1 cellular context compared by ENCODE assay signal in the genomic region with DNA sequence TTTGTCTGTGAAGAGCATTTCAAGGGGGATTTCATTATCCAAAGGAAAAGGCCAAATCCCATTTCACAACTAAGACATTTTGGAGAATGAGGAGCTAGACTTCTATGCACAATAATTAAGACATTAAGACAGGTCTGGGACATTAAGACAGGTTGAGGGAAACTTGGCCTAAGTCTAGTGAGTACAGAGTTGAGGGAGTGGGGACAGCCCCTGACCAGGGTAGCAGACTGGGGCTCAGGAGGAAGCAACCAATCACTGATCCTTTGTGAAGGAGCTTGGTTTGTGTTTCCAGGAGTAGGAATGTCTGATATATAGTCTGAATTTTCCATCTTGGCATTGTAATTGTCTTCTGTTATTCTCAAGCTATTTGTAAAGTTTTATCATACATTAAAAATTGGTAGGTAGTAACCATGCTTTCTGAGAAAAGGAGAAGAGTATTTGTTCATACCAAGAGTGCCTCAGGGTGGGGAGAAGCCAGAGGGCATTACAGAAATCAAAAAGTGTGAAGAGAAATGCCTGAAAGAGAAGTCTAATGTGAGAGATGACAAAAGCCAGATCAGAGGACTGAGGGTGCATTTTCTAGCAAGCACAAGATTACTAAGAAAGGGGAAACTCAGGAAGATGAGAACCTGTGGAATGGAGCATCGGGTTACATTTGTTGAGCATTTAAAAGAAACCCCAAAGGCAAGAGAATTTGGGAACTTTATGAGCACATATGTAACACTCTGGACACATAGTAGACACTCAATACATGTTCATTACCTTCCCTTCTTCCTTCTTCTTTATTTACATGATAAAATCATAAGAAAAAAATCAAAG.
TF ChIP-seq lines count a peak whose summit lies in the region.

No MANE protein-coding gene starts in this region.

TF ChIP-seq in GM23338, 12 proteins besides CTCF, POLR2A, EP300 and RAD21:
- TF ChIP-seq JUNB (IDR thresholded peaks at IDR 0.05; ENCODE audit: unreplicated experiment) (no peak), CREB1 (CRISPR knock-in tag; IDR thresholded peaks at IDR 0.05; ENCODE audit: low read depth) (no peak), STAT1 (IDR thresholded peaks at IDR 0.05; ENCODE audit: unreplicated experiment) (no peak), ZNF331 (CRISPR knock-in tag; IDR thresholded peaks at IDR 0.05; ENCODE audit: low read depth) (no peak), NANOG (IDR thresholded peaks at IDR 0.05; ENCODE audit: borderline replicate concordance) (no peak), EZH2 (IDR thresholded peaks at IDR 0.05; ENCODE audit: low read depth, unreplicated experiment) (no peak)
- TF ChIP-seq, protein P1, sequence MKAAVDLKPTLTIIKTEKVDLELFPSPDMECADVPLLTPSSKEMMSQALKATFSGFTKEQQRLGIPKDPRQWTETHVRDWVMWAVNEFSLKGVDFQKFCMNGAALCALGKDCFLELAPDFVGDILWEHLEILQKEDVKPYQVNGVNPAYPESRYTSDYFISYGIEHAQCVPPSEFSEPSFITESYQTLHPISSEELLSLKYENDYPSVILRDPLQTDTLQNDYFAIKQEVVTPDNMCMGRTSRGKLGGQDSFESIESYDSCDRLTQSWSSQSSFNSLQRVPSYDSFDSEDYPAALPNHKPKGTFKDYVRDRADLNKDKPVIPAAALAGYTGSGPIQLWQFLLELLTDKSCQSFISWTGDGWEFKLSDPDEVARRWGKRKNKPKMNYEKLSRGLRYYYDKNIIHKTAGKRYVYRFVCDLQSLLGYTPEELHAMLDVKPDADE (IDR thresholded peaks at IDR 0.05), result no peak
